Comparison of ENCODE assay signal across 10 cellular contexts in the genomic region with DNA sequence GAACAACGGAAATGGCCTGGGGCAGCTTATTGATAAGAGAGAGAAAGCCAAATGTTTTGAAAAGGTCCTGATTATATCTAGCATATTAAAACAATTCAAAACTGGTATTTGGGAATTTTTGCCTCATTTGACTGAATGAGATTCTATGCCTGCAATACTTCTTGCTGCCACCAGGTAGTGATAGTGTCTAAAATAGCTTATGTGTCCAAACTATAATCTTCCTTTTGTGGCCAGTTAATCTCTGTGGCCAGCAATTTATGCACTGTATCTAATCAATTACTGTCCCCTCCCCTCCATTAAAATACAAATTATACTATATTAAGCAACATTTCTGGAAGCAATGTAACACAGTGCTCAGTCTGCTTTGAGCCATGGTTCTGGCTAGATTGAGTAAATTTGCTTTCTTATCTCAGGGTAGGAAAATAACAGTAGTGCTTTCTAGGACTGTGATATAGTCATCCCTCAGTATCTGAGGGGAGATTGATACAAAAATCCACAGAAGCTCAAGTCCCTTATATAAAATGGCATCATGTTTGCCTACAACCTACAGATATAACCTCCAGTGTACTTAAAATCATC.
DNase-seq lines count a peak whose midpoint lies in the region; ATAC-seq, FAIRE-seq and TF ChIP-seq lines count a peak whose summit lies in the region.
"Had no signal": no experiment of that assay in that cellular context is flagged by ENCODE, and none has a peak within 500 bp of the region (broad histone marks: within the 10 kb centered on the region; RNA-seq: fewer than 3 reads in every experiment).

No MANE protein-coding gene starts in this region.

- TF ChIP-seq CTCF in CD14-positive monocyte (IDR thresholded peaks at IDR 0.05) (peak; percentile 39), HFFc6 (IDR thresholded peaks at IDR 0.05) (peak; percentile 88), astrocyte (IDR thresholded peaks at IDR 0.05; ENCODE audit: insufficient read depth, low read depth, low read length) (peak; percentile 39), lower lobe of right lung (IDR thresholded peaks at IDR 0.05) (peak; percentile 43)

- H3K36me3 ChIP-seq in astrocyte (ENCODE audit: insufficient read depth, low read length): no peaks in the 10 kb centered on the region
- no peaks in the 10 kb centered on the region for H3K36me3 ChIP-seq in lower lobe of right lung

- no peaks in the 10 kb centered on the region for H4K20me1 ChIP-seq in astrocyte (ENCODE audit: insufficient read depth, low read length)

- H3K27ac Mint-ChIP-seq in CD14-positive monocyte (no peak overlapping the region), HFFc6 (no peak overlapping the region), astrocyte (ENCODE audit: unreplicated experiment) (no peak overlapping the region)

- intact Hi-C loops in CD14-positive monocyte (cut with micrococcal nuclease) (no loop called here), lower lobe of right lung (cut with DNase I) (loop anchor here (10.0 kb wide), 1 partner anchor 185 kb away; no protein-coding TSS in a partner anchor)

- H3K27me3 ChIP-seq in astrocyte (ENCODE audit: insufficient read depth, low read length) (peaks cover 15% of the 10 kb centered on the region), lower lobe of right lung (ENCODE audit: low read depth) (peaks cover 10% of the 10 kb centered on the region)

- H3K27ac ChIP-seq in astrocyte (ENCODE audit: low read depth, low read length) (no peak overlapping the region), lower lobe of right lung (no peak overlapping the region)

- H2AFZ ChIP-seq in astrocyte (ENCODE audit: low read depth, low read length): no peak overlapping the region

- peaks cover 6% of the 10 kb centered on the region for H3K4me1 ChIP-seq in astrocyte (ENCODE audit: insufficient read depth, low read length)
- H3K4me1 ChIP-seq in lower lobe of right lung: peaks cover 12% of the 10 kb centered on the region

- H3K4me1 Mint-ChIP-seq in CD14-positive monocyte: peaks cover 10% of the 10 kb centered on the region
- H3K4me1 Mint-ChIP-seq in HFFc6 (ENCODE audit: low read depth): peaks cover 22% of the 10 kb centered on the region
- H3K4me1 Mint-ChIP-seq in astrocyte (ENCODE audit: low read depth, unreplicated experiment): peaks cover 2% of the 10 kb centered on the region

- no peaks in the 10 kb centered on the region for H3K79me2 ChIP-seq in astrocyte (ENCODE audit: insufficient read depth, low read length)

- no peak for FAIRE-seq in astrocyte (lab: Jason Lieb, UNC)
- FAIRE-seq: G401.6, islet of Langerhans had no signal

- H3K4me3 ChIP-seq in astrocyte (ENCODE audit: insufficient read depth, low read depth, low read length) (no peak overlapping the region), lower lobe of right lung (no peak overlapping the region)

- H3K4me2 ChIP-seq in astrocyte (ENCODE audit: low read length): no peak overlapping the region

- H3K9me3 Mint-ChIP-seq in CD14-positive monocyte (peaks cover 1 to 19% (median 10%) of the 10 kb centered on the region in 7 donors), HFFc6 (peaks cover 19% of the 10 kb centered on the region), astrocyte (ENCODE audit: unreplicated experiment) (peaks cover 4% of the 10 kb centered on the region)

- H3K36me3 Mint-ChIP-seq in CD14-positive monocyte (no peaks in the 10 kb centered on the region), HFFc6 (ENCODE audit: low read depth) (peaks cover 6% of the 10 kb centered on the region; the same call in 1 of the 2 replicates), astrocyte (ENCODE audit: low read depth, unreplicated experiment) (no peaks in the 10 kb centered on the region)

- H3K9ac ChIP-seq in astrocyte (ENCODE audit: low read length): no peak overlapping the region

- H3K27me3 Mint-ChIP-seq in CD14-positive monocyte (ENCODE audit: low read depth in 3 of 3) (peaks cover 34 to 45% (median 44%) of the 10 kb centered on the region in 3 donors), HFFc6 (ENCODE audit: insufficient read depth) (peaks cover 24% of the 10 kb centered on the region), astrocyte (ENCODE audit: low read depth, unreplicated experiment) (peaks cover 38% of the 10 kb centered on the region)

- H3K4me3 Mint-ChIP-seq in CD14-positive monocyte (no peak overlapping the region), HFFc6 (no peak overlapping the region), astrocyte (ENCODE audit: unreplicated experiment) (no peak overlapping the region)

- ATAC-seq in lower lobe of right lung (no peak), HG02981 (IDR thresholded peaks at IDR 0.05; ENCODE audit: unreplicated experiment) (no peak), GM19463 (IDR thresholded peaks at IDR 0.05; ENCODE audit: unreplicated experiment) (no peak)

- DNase-seq in CD14-positive monocyte (ENCODE audit: low spot score): no peak
- no peak for DNase-seq in HFFc6
- DNase-seq in astrocyte (ENCODE audit: low read depth): no peak
- DNase-seq in lower lobe of right lung: no peak
- DNase-seq in GM19238 (ENCODE audit: insufficient read length, low spot score): no peak
- no peak for DNase-seq in NCI-H146 (lab: John Stamatoyannopoulos, UW)

- H3K9me3 ChIP-seq in astrocyte (ENCODE audit: insufficient read depth, low read depth, low read length) (peaks cover 8% of the 10 kb centered on the region), lower lobe of right lung (peaks cover 13% of the 10 kb centered on the region)
